24 cellular contexts compared by ENCODE assay signal in the genomic region with DNA sequence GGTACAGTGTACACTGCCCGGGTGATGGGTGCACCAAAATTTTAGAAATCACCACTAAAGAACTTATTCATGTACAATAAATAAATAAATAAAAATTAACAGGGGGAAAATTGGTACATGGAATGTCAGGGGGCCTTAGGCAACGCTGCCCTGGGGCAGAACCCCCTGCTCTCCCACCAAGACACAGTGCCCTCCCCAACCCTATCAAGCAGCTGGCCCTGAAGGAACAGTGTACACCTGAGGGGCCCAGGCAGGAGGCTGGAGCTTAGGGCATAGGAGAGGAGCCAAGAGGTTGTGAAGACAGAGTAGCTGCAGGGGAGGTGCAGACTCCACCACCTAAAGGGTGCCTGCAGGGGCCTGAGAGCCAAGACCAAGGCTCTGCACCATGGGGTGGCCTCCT.
"Had no signal": no experiment of that assay in that cellular context is flagged by ENCODE, and none has a peak within 500 bp of the region (broad histone marks: within the 10 kb centered on the region; RNA-seq: fewer than 3 reads in every experiment).

No MANE protein-coding gene starts in this region.

- H3K27ac ChIP-seq: colonic mucosa, coronary artery, dorsolateral prefrontal cortex, epithelial cell of prostate, esophagus muscularis mucosa, esophagus squamous epithelium, foreskin keratinocyte, gastrocnemius medialis, heart left ventricle, heart right ventricle had no signal

- ATAC-seq: effector memory CD8-positive, alpha-beta T cell; esophagus mucosa; foreskin keratinocyte; gastrocnemius medialis; heart left ventricle; heart right ventricle had no signal

- H3K27me3 ChIP-seq: colonic mucosa, dorsolateral prefrontal cortex, esophagus muscularis mucosa, esophagus squamous epithelium, foreskin keratinocyte, gastrocnemius medialis, heart left ventricle had no signal

- DNase-seq: colonic mucosa; cortex of kidney; dermis blood vessel endothelial cell; dorsolateral prefrontal cortex; effector CD4-positive, alpha-beta T cell; effector CD8-positive, alpha-beta T cell; effector memory CD4-positive, alpha-beta T cell; effector memory CD8-positive, alpha-beta T cell; endodermal cell; erythroblast; esophagus squamous epithelium; foreskin fibroblast; foreskin keratinocyte; foreskin melanocyte; gastrocnemius medialis; glutamatergic neuron; head of caudate nucleus; heart left ventricle; heart right ventricle had no signal

- H3K4me1 ChIP-seq: colonic mucosa, esophagus muscularis mucosa, esophagus squamous epithelium, foreskin keratinocyte, gastrocnemius medialis, heart left ventricle, heart right ventricle had no signal

- H3K4me1 Mint-ChIP-seq: endodermal cell had no signal

- H3K9me3 ChIP-seq: colonic mucosa, gastrocnemius medialis had no signal

- H3K36me3 ChIP-seq: colonic mucosa, esophagus muscularis mucosa, esophagus squamous epithelium, gastrocnemius medialis, heart left ventricle, heart right ventricle had no signal

- H3K4me3 Mint-ChIP-seq: dendritic cell treated with granulocyte-macrophage colony-stimulating factor and Interleukin-4, amounts not matched to agents 40 ng/mL and 50 ng/mL, for 4 days; effector memory CD8-positive, alpha-beta T cell; endodermal cell had no signal

- H3K4me3 ChIP-seq: colonic mucosa, coronary artery, dorsolateral prefrontal cortex, esophagus muscularis mucosa, esophagus squamous epithelium, gastrocnemius medialis, heart left ventricle, heart right ventricle had no signal

- H3K27ac Mint-ChIP-seq: dendritic cell treated with granulocyte-macrophage colony-stimulating factor and Interleukin-4, amounts not matched to agents 40 ng/mL and 50 ng/mL, for 4 days; effector memory CD8-positive, alpha-beta T cell; endodermal cell had no signal
